In the genomic region with DNA sequence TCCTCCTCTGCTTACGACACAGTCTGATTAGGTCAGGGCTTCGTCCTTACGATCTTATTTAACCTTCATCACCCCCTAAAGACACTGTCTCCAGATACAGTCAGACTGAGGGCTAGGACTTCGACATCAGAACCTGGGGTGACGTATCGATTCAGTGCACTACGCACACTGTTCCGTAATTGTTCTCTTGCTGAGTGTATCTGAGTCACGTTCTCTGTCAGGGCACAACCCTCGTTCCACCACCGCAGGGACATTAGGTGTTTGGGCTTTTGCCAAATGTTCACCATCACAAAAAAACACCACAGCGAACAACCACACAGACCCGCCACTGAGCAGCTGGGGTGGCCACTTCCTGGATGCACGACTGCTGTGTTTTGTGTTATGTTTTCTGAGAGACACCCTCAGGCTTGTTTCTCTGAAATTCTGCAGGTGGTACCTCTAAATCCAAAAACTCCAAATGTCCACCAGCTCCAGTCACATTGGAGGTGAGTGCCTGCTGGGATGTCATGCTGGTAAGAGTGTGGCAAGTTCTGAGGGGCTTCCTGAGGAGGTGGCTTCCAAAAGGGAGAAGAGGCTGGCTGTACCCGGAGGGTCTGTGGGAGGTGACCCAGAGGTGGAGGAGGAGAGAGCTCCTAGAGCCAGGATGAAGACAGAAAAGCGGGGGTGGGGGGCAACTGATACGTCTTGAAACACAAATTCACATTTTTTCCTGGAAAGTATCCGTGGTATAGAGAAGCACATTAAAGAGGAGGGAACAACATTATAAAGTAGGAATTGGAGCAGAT, we compare ENCODE assay signal across 12 cellular contexts.
DNase-seq lines count a peak whose midpoint lies in the region; ATAC-seq and TF ChIP-seq lines count a peak whose summit lies in the region.
"Had no signal": no experiment of that assay in that cellular context is flagged by ENCODE, and none has a peak within 500 bp of the region (broad histone marks: within the 10 kb centered on the region; RNA-seq: fewer than 3 reads in every experiment).

No MANE protein-coding gene starts in this region.

- no peaks in the 10 kb centered on the region for H3K36me3 ChIP-seq in upper lobe of right lung
- H3K36me3 ChIP-seq: gastroesophageal sphincter, vagina had no signal

- no peaks in the 10 kb centered on the region for H3K9me3 Mint-ChIP-seq in activated naive CD4-positive, alpha-beta T cell treated with anti-CD3 and anti-CD28 coated beads for 36 hours
- H3K9me3 Mint-ChIP-seq: mesothelial cell of epicardium had no signal

- ATAC-seq in upper lobe of right lung (peak; percentile 16), HG03460 (IDR thresholded peaks at IDR 0.05; ENCODE audit: unreplicated experiment) (no peak)
- ATAC-seq: gastroesophageal sphincter had no signal

- no peak for TF ChIP-seq CTCF in upper lobe of right lung (IDR thresholded peaks at IDR 0.05)

- H3K4me3 ChIP-seq in upper lobe of right lung = no peak overlapping the region
- H3K4me3 ChIP-seq: gastroesophageal sphincter, vagina had no signal

- no peak overlapping the region for H3K27ac Mint-ChIP-seq in activated naive CD4-positive, alpha-beta T cell treated with anti-CD3 and anti-CD28 coated beads for 36 hours

- H3K4me1 Mint-ChIP-seq in activated naive CD4-positive, alpha-beta T cell treated with anti-CD3 and anti-CD28 coated beads for 36 hours (ENCODE audit: low read depth) = peaks cover 6% of the 10 kb centered on the region

- H3K27me3 ChIP-seq in upper lobe of right lung = peaks cover 6% of the 10 kb centered on the region
- H3K27me3 ChIP-seq: gastroesophageal sphincter, vagina had no signal

- CTCF ChIA-PET in activated naive CD4-positive, alpha-beta T cell treated with anti-CD3 and anti-CD28 coated beads for 36 hours (lab: Charles Lee) = interaction anchor here (1.4 kb wide), 1 partner anchor 16 kb away, joined by 4 read pairs; no protein-coding TSS in a partner anchor

- H3K4me3 Mint-ChIP-seq in activated naive CD4-positive, alpha-beta T cell treated with anti-CD3 and anti-CD28 coated beads for 36 hours = no peak overlapping the region
- H3K4me3 Mint-ChIP-seq: mesothelial cell of epicardium had no signal

- peak; percentile 13 for DNase-seq in activated naive CD4-positive, alpha-beta T cell treated with anti-CD3 and anti-CD28 coated beads for 36 hours
- DNase-seq in activated naive CD4-positive, alpha-beta T cell (lab: John Stamatoyannopoulos, UW) = no peak
- DNase-seq in activated T-cell treated with anti-CD3 and anti-CD28 coated beads, Interleukin-2, amount 50 U/mL, for 1 hour = peak; percentile 52
- peak; percentile 61 for DNase-seq in left kidney (ENCODE audit: low read depth, low spot score)
- peak; percentile 51 for DNase-seq in upper lobe of right lung
- no peak for DNase-seq in NCI-H2029 treated with DMSO at 0.1 percent for 48 hours (lab: John Stamatoyannopoulos, UW)
- DNase-seq in epidermal melanocyte (ENCODE audit: insufficient read length, low spot score) = no peak
- DNase-seq: NCI-H524 had no signal

- H3K9me3 ChIP-seq in upper lobe of right lung = no peaks in the 10 kb centered on the region
- H3K9me3 ChIP-seq: gastroesophageal sphincter, vagina had no signal

- H3K27ac ChIP-seq in upper lobe of right lung = no peak overlapping the region
- H3K27ac ChIP-seq: gastroesophageal sphincter, vagina had no signal

- no peaks in the 10 kb centered on the region for H3K4me1 ChIP-seq in upper lobe of right lung

- intact Hi-C loops in activated naive CD4-positive, alpha-beta T cell treated with anti-CD3 and anti-CD28 coated beads for 36 hours (cut with micrococcal nuclease) = no loop called here
- intact Hi-C loops in upper lobe of right lung (cut with DNase I) = no loop called here

- no peaks in the 10 kb centered on the region for H3K36me3 Mint-ChIP-seq in activated naive CD4-positive, alpha-beta T cell treated with anti-CD3 and anti-CD28 coated beads for 36 hours (ENCODE audit: low read depth)
- H3K36me3 Mint-ChIP-seq: mesothelial cell of epicardium had no signal

- H3K27me3 Mint-ChIP-seq in activated naive CD4-positive, alpha-beta T cell treated with anti-CD3 and anti-CD28 coated beads for 36 hours (ENCODE audit: low read depth) = peaks cover 35% of the 10 kb centered on the region

Comparison
In these comparisons a context has a peak if more than half of its experiments do, and no peak if none do; other contexts are left out.
1. DNase-seq: peak in activated naive CD4-positive, alpha-beta T cell treated with anti-CD3 and anti-CD28 coated beads for 36 hours (single experiment), activated T-cell treated with anti-CD3 and anti-CD28 coated beads, Interleukin-2, amount 50 U/mL, for 1 hour (single experiment), left kidney (single experiment) and upper lobe of right lung (single experiment); none in activated naive CD4-positive, alpha-beta T cell (0 of 4), NCI-H2029 treated with DMSO at 0.1 percent for 48 hours (single experiment) and epidermal melanocyte (single experiment).